25 cellular contexts compared by ENCODE assay signal in the genomic region with DNA sequence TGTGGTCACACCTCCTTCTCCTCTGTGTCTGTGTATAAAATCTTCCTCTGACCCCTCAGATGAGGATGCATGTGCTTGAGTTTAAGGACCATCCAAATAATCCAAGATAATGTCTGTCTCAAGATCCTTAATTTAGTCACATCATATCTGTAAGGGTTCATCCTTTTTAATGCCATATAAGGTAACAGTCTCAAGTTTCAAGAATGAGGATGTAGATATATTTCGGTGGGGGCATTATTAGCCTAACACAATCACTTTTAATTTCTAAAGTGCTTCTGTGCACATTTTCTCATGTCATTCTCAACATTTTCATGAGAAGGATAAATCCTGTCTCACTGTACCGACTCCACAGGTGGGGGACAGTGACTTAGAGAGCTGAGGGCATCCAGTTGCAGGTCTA.
DNase-seq lines count a peak whose midpoint lies in the region; ATAC-seq, FAIRE-seq and TF ChIP-seq lines count a peak whose summit lies in the region.
"Had no signal": no experiment of that assay in that cellular context is flagged by ENCODE, and none has a peak within 500 bp of the region (broad histone marks: within the 10 kb centered on the region; RNA-seq: fewer than 3 reads in every experiment).

No MANE protein-coding gene starts in this region.

- H3K9ac ChIP-seq in Karpas-422 (ENCODE audit: low read length): peak overlapping the region; percentile 71; the same call in 1 of the 2 replicates
- H3K9ac ChIP-seq: BLaER1 treated with 17β-estradiol and CSF1 and Interleukin-3, amounts not matched to agents 10 nM and 100 nM; GM23248 had no signal

- H3K4me3 ChIP-seq in GM06990 (replicated peaks; ENCODE audit: low read depth, low read length) (no peak overlapping the region), Karpas-422 (ENCODE audit: low read length) (no peak overlapping the region)
- H3K4me3 ChIP-seq: A549; BLaER1 treated with 17β-estradiol and CSF1 and Interleukin-3, amounts not matched to agents 10 nM and 100 nM; GM23248 had no signal

- peaks cover 50% of the 10 kb centered on the region for H3K4me1 ChIP-seq in Karpas-422 (ENCODE audit: low read length)
- H3K4me1 ChIP-seq: A549, BE2C had no signal

- DNase-seq in GM06990 (ENCODE audit: extremely low read depth, insufficient read length) (peak; percentile 30), GM12892 (ENCODE audit: insufficient read length) (no peak), Karpas-422 (peak; percentile 55), Kasumi-1 (lab: John Stamatoyannopoulos, UW) (no peak)
- no peak for DNase-seq in stimulated activated naive B cell treated with anti-CD40 and anti-IgM and Interleukin-4, amounts not matched to agents 10 μg/mL and 1 μg/mL and 100 μg/mL, for 72 hours
- DNase-seq in NK-92 treated with Interleukin-12 subunit alpha and Interleukin-12 subunit beta, amount 100 ng/mL, for 24 hours (lab: John Stamatoyannopoulos, UW): no peak
- DNase-seq: 8988T; ACHN; AML-193; BE2C; CD4-positive, alpha-beta T cell; CD8-positive, alpha-beta memory T cell; DMS 273 treated with DMSO at 0.1 percent for 48 hours; DMS79; GF-D8; GM23248; H7; HCEC 1CT had no signal

- H4K20me1 ChIP-seq in Karpas-422 (ENCODE audit: insufficient read depth, low read depth, low read length): no peaks in the 10 kb centered on the region
- H4K20me1 ChIP-seq: BLaER1 treated with 17β-estradiol and CSF1 and Interleukin-3, amounts not matched to agents 10 nM and 100 nM had no signal

- no peak overlapping the region for H2AFZ ChIP-seq in Karpas-422 (ENCODE audit: low read length)
- H2AFZ ChIP-seq: GM23248 had no signal

- peak overlapping the region; percentile 36 for H3K4me2 ChIP-seq in Karpas-422 (ENCODE audit: low read depth, low read length, poor library complexity, severe bottlenecking)
- H3K4me2 ChIP-seq: A549 had no signal

- peaks cover 0 to 2% of the 10 kb centered on the region in 2 donors for H3K4me1 Mint-ChIP-seq in stimulated activated naive B cell treated with anti-CD40 and anti-IgM and Interleukin-4, amounts not matched to agents 10 μg/mL and 1 μg/mL and 100 μg/mL, for 72 hours
- H3K4me1 Mint-ChIP-seq: CD14-positive monocyte; CD8-positive, alpha-beta memory T cell had no signal

- no peaks in the 10 kb centered on the region for H3K79me2 ChIP-seq in Karpas-422 (ENCODE audit: low read length)

- H3K9me3 ChIP-seq in Karpas-422 (ENCODE audit: low read length): peaks cover 15% of the 10 kb centered on the region
- H3K9me3 ChIP-seq: BE2C had no signal

- peaks cover 7 to 11% of the 10 kb centered on the region in 2 donors for H3K27me3 Mint-ChIP-seq in stimulated activated naive B cell treated with anti-CD40 and anti-IgM and Interleukin-4, amounts not matched to agents 10 μg/mL and 1 μg/mL and 100 μg/mL, for 72 hours
- H3K27me3 Mint-ChIP-seq: CD4-positive, alpha-beta T cell had no signal

- H3K36me3 ChIP-seq in GM06990 (ENCODE audit: control insufficient read depth, insufficient read depth, low read length): no peaks in the 10 kb centered on the region
- H3K36me3 ChIP-seq in Karpas-422 (ENCODE audit: insufficient read depth, low read length): peaks cover 5% of the 10 kb centered on the region; the same call in 1 of the 2 replicates
- H3K36me3 ChIP-seq: BE2C had no signal

- TF ChIP-seq POLR2A in GM12892 (IDR thresholded peaks at IDR 0.05; ENCODE audit: low read depth, low read length): no peak

- no peak overlapping the region for H3K27ac Mint-ChIP-seq in stimulated activated naive B cell treated with anti-CD40 and anti-IgM and Interleukin-4, amounts not matched to agents 10 μg/mL and 1 μg/mL and 100 μg/mL, for 72 hours
- H3K27ac Mint-ChIP-seq: CD14-positive monocyte; CD4-positive, alpha-beta T cell; CD8-positive, alpha-beta memory T cell had no signal

- peak overlapping the region; percentile 96 for H3K27ac ChIP-seq in Karpas-422 (ENCODE audit: low read length)
- H3K27ac ChIP-seq: A549, GM23248 had no signal

- peaks cover 13 to 25% of the 10 kb centered on the region in 2 donors for H3K9me3 Mint-ChIP-seq in stimulated activated naive B cell treated with anti-CD40 and anti-IgM and Interleukin-4, amounts not matched to agents 10 μg/mL and 1 μg/mL and 100 μg/mL, for 72 hours

- no peaks in the 10 kb centered on the region for H3K27me3 ChIP-seq in GM06990 (replicated peaks; ENCODE audit: control insufficient read depth, insufficient read depth, low read length)
- no peaks in the 10 kb centered on the region for H3K27me3 ChIP-seq in Karpas-422 (ENCODE audit: low read length)
- H3K27me3 ChIP-seq: BE2C; BLaER1 treated with 17β-estradiol and CSF1 and Interleukin-3, amounts not matched to agents 10 nM and 100 nM had no signal

- peaks cover 17 to 36% of the 10 kb centered on the region in 2 donors for H3K36me3 Mint-ChIP-seq in stimulated activated naive B cell treated with anti-CD40 and anti-IgM and Interleukin-4, amounts not matched to agents 10 μg/mL and 1 μg/mL and 100 μg/mL, for 72 hours
- H3K36me3 Mint-ChIP-seq: CD14-positive monocyte had no signal

- no peak overlapping the region for H3K4me3 Mint-ChIP-seq in stimulated activated naive B cell treated with anti-CD40 and anti-IgM and Interleukin-4, amounts not matched to agents 10 μg/mL and 1 μg/mL and 100 μg/mL, for 72 hours
- H3K4me3 Mint-ChIP-seq: CD14-positive monocyte; CD4-positive, alpha-beta T cell; CD8-positive, alpha-beta memory T cell had no signal

- FAIRE-seq in GM12892 (lab: Jason Lieb, UNC): peak; percentile 53
- FAIRE-seq: A549, D721Med, GM18507, H1 had no signal

- H3K9me2 ChIP-seq in Karpas-422 (replicated peaks; ENCODE audit: insufficient read depth, low read length): no peaks in the 10 kb centered on the region

- no peak for TF ChIP-seq CTCF in GM06990 (IDR thresholded peaks at IDR 0.05; ENCODE audit: insufficient read depth, low read length, poor library complexity, severe bottlenecking)

- no peak for ATAC-seq in GM21576 (IDR thresholded peaks at IDR 0.05; ENCODE audit: unreplicated experiment)
- ATAC-seq in stimulated activated naive B cell treated with anti-CD40 and anti-IgM and Interleukin-4, amounts not matched to agents 10 μg/mL and 1 μg/mL and 100 μg/mL, for 72 hours (replicated peaks): no peak

Comparison
In these comparisons a context has a peak if more than half of its experiments do, and no peak if none do; other contexts are left out.
1. DNase-seq: peak in GM06990 (single experiment) and Karpas-422 (single experiment); none in GM12892 (single experiment), Kasumi-1 (0 of 2), stimulated activated naive B cell treated with anti-CD40 and anti-IgM and Interleukin-4, amounts not matched to agents 10 μg/mL and 1 μg/mL and 100 μg/mL, for 72 hours (single experiment) and NK-92 treated with Interleukin-12 subunit alpha and Interleukin-12 subunit beta, amount 100 ng/mL, for 24 hours (single experiment).